6 cellular contexts compared by ENCODE assay signal in the genomic region with DNA sequence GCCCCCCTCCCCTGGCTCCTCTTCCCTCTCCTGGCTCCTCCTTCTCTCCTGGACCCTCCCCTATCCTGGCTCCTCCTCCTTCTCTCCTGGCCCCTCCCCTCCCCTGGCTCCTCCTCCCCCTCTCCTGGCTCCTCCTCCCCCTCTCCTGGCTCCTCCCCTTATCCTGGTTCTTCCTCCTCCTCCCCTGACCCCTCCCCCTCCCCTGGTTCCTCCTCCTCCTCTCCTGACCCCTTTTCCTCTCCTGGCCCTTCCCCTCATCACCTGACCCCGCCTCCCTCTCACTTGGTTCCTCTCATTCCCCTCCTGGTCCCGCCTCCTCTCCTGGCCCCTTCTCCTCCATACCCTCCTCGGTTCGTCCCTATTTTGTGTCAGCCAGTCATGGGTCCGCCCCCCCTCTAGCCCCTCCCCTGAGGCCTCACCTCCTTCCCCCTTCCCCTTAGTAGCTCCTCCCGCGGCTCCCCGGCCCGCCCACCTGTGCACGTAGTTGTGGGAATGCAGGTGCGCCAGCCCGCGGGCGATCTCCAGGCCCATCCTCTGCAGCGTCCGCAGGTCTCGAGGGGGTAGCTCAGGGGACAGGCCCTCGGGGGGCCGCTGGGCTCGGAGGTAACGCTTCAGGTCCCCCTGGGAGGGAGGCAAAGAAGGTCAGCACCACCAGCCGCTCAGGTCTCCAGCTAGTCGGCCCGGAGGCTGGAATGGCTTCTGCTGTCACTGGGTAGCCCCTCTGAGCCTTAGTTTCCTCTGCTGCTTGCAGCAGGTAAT. TPM values are rescaled to one million over a fixed set of nuclear protein-coding genes. Genes with fewer than 3 reads are reported as not detected.
DNase-seq lines count a peak whose midpoint lies in the region; ATAC-seq, FAIRE-seq and TF ChIP-seq lines count a peak whose summit lies in the region.

No MANE protein-coding gene starts in this region.

- 17% methylated on average over 10 of the region's 24 CpGs for WGBS in A549 (ENCODE audit: missing lambda C conversion rate)

- ATAC-seq in A549 (peak; percentile 77 to 84), SK-N-SH treated with all-trans-retinoic acid at 6 μM for 48 hours (peak; percentile 55)

- H3K36me3 Mint-ChIP-seq in dendritic cell treated with granulocyte-macrophage colony-stimulating factor and Interleukin-4, amounts not matched to agents 40 ng/mL and 50 ng/mL, for 4 days (ENCODE audit: low read depth): no peaks in the 10 kb centered on the region

- H3K4me2 ChIP-seq in A549: peak overlapping the region; percentile 89

- CTCF ChIA-PET in A549 (lab: Yijun Ruan, JAX): interaction anchor here (0.5 to 9.6 kb wide), 5 partner anchors 11 to 637 kb away, joined by 3 to 618 read pairs (median 52); no protein-coding TSS in a partner anchor

- intact Hi-C loops in dendritic cell treated with granulocyte-macrophage colony-stimulating factor and Interleukin-4, amounts not matched to agents 40 ng/mL and 50 ng/mL, for 4 days (cut with micrococcal nuclease): no loop called here

- no peak for TF ChIP-seq EP300 in A549 (IDR thresholded peaks at IDR 0.05)
- TF ChIP-seq EP300 in Ishikawa (IDR thresholded peaks at IDR 0.05; ENCODE audit: borderline replicate concordance): no peak

- H3K27ac ChIP-seq in A549: peak overlapping the region; percentile 72 to 85

- DNase-seq in A549 (ENCODE audit: low read depth in 1 of 2, low spot score in 1 of 2): peak; percentile 88 to 99
- peak; percentile 36 for DNase-seq in retinal pigment epithelial cell (ENCODE audit: low read depth)
- no peak for DNase-seq in AG20443 (ENCODE audit: low spot score)

- POLR2A ChIA-PET in A549 (lab: Yijun Ruan, JAX): interaction anchor here (0.6 to 1.2 kb wide), 7 partner anchors 9 to 117 kb away, joined by 3 to 11 read pairs (median 5); a partner anchor contains a TSS

- peak overlapping the region; percentile 52 for H3K27ac Mint-ChIP-seq in dendritic cell treated with granulocyte-macrophage colony-stimulating factor and Interleukin-4, amounts not matched to agents 40 ng/mL and 50 ng/mL, for 4 days

- H3K9me3 ChIP-seq in A549: no peaks in the 10 kb centered on the region

- TF ChIP-seq CTCF in A549 (IDR thresholded peaks at IDR 0.05) (no peak), retinal pigment epithelial cell (conservative IDR thresholded peaks at IDR 0.05; ENCODE audit: low read depth, low read length) (no peak)

- H3K4me1 Mint-ChIP-seq in dendritic cell treated with granulocyte-macrophage colony-stimulating factor and Interleukin-4, amounts not matched to agents 40 ng/mL and 50 ng/mL, for 4 days (ENCODE audit: low read depth): peaks cover 29% of the 10 kb centered on the region

- no peak for FAIRE-seq in A549 (lab: Jason Lieb, UNC)

- peak overlapping the region; percentile 52 for H3K4me3 Mint-ChIP-seq in dendritic cell treated with granulocyte-macrophage colony-stimulating factor and Interleukin-4, amounts not matched to agents 40 ng/mL and 50 ng/mL, for 4 days

- TF ChIP-seq RAD21 in A549 (conservative IDR thresholded peaks at IDR 0.05 in 1 of 2, IDR thresholded peaks at IDR 0.05 in 1 of 2): no peak
- no peak for TF ChIP-seq RAD21 in Ishikawa (IDR thresholded peaks at IDR 0.05; ENCODE audit: low read depth)

- peaks cover 20% of the 10 kb centered on the region for H3K4me1 ChIP-seq in A549

- H3K27me3 Mint-ChIP-seq in dendritic cell treated with granulocyte-macrophage colony-stimulating factor and Interleukin-4, amounts not matched to agents 40 ng/mL and 50 ng/mL, for 4 days: peaks cover 46% of the 10 kb centered on the region

- peak overlapping the region; percentile 45 for H3K4me3 ChIP-seq in A549
- peak overlapping the region; percentile 20 for H3K4me3 ChIP-seq in retinal pigment epithelial cell (ENCODE audit: low read length)

- no peaks in the 10 kb centered on the region for H3K9me3 Mint-ChIP-seq in dendritic cell treated with granulocyte-macrophage colony-stimulating factor and Interleukin-4, amounts not matched to agents 40 ng/mL and 50 ng/mL, for 4 days

- peak; percentile 8; the same call in 1 of the 2 replicates for TF ChIP-seq POLR2A in A549 (IDR thresholded peaks at IDR 0.05; ENCODE audit: low read length)

TF ChIP-seq in A549, 52 proteins besides CTCF, POLR2A, EP300 and RAD21 (continues in another document):
- no peak for TF ChIP-seq CEBPB (IDR thresholded peaks at IDR 0.05)
- TF ChIP-seq CBX2 (IDR thresholded peaks at IDR 0.05; ENCODE audit: borderline replicate concordance, low read depth): no peak
- no peak for TF ChIP-seq GATA3 (IDR thresholded peaks at IDR 0.05; ENCODE audit: borderline replicate concordance)
- TF ChIP-seq PHF8 (IDR thresholded peaks at IDR 0.05; ENCODE audit: borderline replicate concordance, low read depth): no peak
- no peak for TF ChIP-seq MAFK (IDR thresholded peaks at IDR 0.05; ENCODE audit: partially characterized antibody)
- TF ChIP-seq, protein P1, sequence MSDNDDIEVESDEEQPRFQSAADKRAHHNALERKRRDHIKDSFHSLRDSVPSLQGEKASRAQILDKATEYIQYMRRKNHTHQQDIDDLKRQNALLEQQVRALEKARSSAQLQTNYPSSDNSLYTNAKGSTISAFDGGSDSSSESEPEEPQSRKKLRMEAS (IDR thresholded peaks at IDR 0.05): no peak
- TF ChIP-seq JUNB (IDR thresholded peaks at IDR 0.05): no peak
- no peak for TF ChIP-seq SREBF2 (IDR thresholded peaks at IDR 0.05)
- TF ChIP-seq EHF (CRISPR knock-in tag; IDR thresholded peaks at IDR 0.05): no peak

TF ChIP-seq in Ishikawa, 13 proteins besides CTCF, POLR2A, EP300 and RAD21 (continues in another document):
- TF ChIP-seq ZBTB7A (IDR thresholded peaks at IDR 0.05; ENCODE audit: low read depth): peak; percentile 44; the same call in 1 of the 2 replicates
- TF ChIP-seq FOXM1 (IDR thresholded peaks at IDR 0.05; ENCODE audit: borderline replicate concordance, low read depth): no peak
- TF ChIP-seq TAF1 (IDR thresholded peaks at IDR 0.05; ENCODE audit: low read depth): no peak
- no peak for TF ChIP-seq CEBPB (IDR thresholded peaks at IDR 0.05)
- TF ChIP-seq TCF12 (IDR thresholded peaks at IDR 0.05; ENCODE audit: low read depth): no peak
- TF ChIP-seq, protein P2, sequence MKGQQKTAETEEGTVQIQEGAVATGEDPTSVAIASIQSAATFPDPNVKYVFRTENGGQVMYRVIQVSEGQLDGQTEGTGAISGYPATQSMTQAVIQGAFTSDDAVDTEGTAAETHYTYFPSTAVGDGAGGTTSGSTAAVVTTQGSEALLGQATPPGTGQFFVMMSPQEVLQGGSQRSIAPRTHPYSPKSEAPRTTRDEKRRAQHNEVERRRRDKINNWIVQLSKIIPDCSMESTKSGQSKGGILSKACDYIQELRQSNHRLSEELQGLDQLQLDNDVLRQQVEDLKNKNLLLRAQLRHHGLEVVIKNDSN (IDR thresholded peaks at IDR 0.05): no peak

TF ChIP-seq in SK-N-SH treated with all-trans-retinoic acid at 6 μM for 48 hours, 23 proteins besides CTCF, POLR2A, EP300 and RAD21:
- TF ChIP-seq ESRRG (CRISPR knock-in tag; IDR thresholded peaks at IDR 0.05): no peak
TF ChIP-seq in SK-N-SH treated with all-trans-retinoic acid at 6 μM for 48 hours: peak in this region for 0.

RNA-seq across cellular contexts. Expression of a gene that starts 9.5 kb away (rescaled TPM):
- polyA plus RNA-seq in A549 (2011; rRNA removed): 0.62 and 0.95 TPM in 2 replicates
- polyA plus RNA-seq in A549 (2012; cell fraction: cytosol; rRNA removed): 2.6 and 3.8 TPM in 2 replicates
- 9.6 and 11.7 TPM in 2 replicates for polyA plus RNA-seq in A549 (2012; cell fraction: nucleus; rRNA removed)
- polyA plus RNA-seq in A549 (2017; fragmentation: RNase III; extraction: RNeasy Plus Mini Kit Qiagen cat#74134 plus additional on column Dnase treatment): 4.6 to 6.1 TPM (median 5.6 TPM) in 3 replicates
- 0.45 and 0.54 TPM in 2 replicates for polyA minus RNA-seq in A549 (2011; rRNA and poly(A)+ RNA removed)

RNA-seq across cellular contexts. Expression of a gene that starts 33.0 kb away (rescaled TPM):
- polyA plus RNA-seq in A549 (2011; rRNA removed): 33.4 and 36.9 TPM in 2 replicates
- polyA plus RNA-seq in A549 (2012; cell fraction: cytosol; rRNA removed): 48.4 and 61.1 TPM in 2 replicates
- 158 and 205 TPM in 2 replicates for polyA plus RNA-seq in A549 (2012; cell fraction: nucleus; rRNA removed)
- 42.3 to 55.4 TPM (median 50.5 TPM) in 3 replicates for polyA plus RNA-seq in A549 (2017; fragmentation: RNase III; extraction: RNeasy Plus Mini Kit Qiagen cat#74134 plus additional on column Dnase treatment)
- polyA minus RNA-seq in A549 (2011; rRNA and poly(A)+ RNA removed): 49.4 and 52.6 TPM in 2 replicates

RNA-seq across cellular contexts. Expression of a gene that starts 46.8 kb away (rescaled TPM):
- polyA plus RNA-seq in A549 (2011; rRNA removed) (1.9 and 2.2 TPM in 2 replicates), A549 (2017; fragmentation: RNase III; extraction: RNeasy Plus Mini Kit Qiagen cat#74134 plus additional on column Dnase treatment) (1.3 to 1.4 TPM (median 1.3 TPM) in 3 replicates)
- polyA plus RNA-seq in A549 (2012; cell fraction: cytosol; rRNA removed): 1.5 and 1.9 TPM in 2 replicates
- 12.5 and 14.5 TPM in 2 replicates for polyA plus RNA-seq in A549 (2012; cell fraction: nucleus; rRNA removed)
- 1.9 and 2.4 TPM in 2 replicates for polyA minus RNA-seq in A549 (2011; rRNA and poly(A)+ RNA removed)

RNA-seq across cellular contexts. Expression of a gene that starts 49.8 kb away (rescaled TPM):
- 22.2 and 22.4 TPM in 2 replicates for polyA plus RNA-seq in A549 (2011; rRNA removed)
- polyA plus RNA-seq in A549 (2012; cell fraction: cytosol; rRNA removed): 31.5 and 41.0 TPM in 2 replicates
- polyA plus RNA-seq in A549 (2012; cell fraction: nucleus; rRNA removed): 23.6 and 29.0 TPM in 2 replicates
- polyA plus RNA-seq in A549 (2017; fragmentation: RNase III; extraction: RNeasy Plus Mini Kit Qiagen cat#74134 plus additional on column Dnase treatment): 30.1 to 36.5 TPM (median 34.3 TPM) in 3 replicates
- polyA minus RNA-seq in A549 (2011; rRNA and poly(A)+ RNA removed): 26.5 and 28.7 TPM in 2 replicates

RNA-seq across cellular contexts. Expression of a gene that starts 56.4 kb away (rescaled TPM):
- 40.0 and 48.1 TPM in 2 replicates for polyA plus RNA-seq in A549 (2011; rRNA removed)
- 64.4 and 73.9 TPM in 2 replicates for polyA plus RNA-seq in A549 (2012; cell fraction: cytosol; rRNA removed)
- 93.3 and 105 TPM in 2 replicates for polyA plus RNA-seq in A549 (2012; cell fraction: nucleus; rRNA removed)
- polyA plus RNA-seq in A549 (2017; fragmentation: RNase III; extraction: RNeasy Plus Mini Kit Qiagen cat#74134 plus additional on column Dnase treatment): 82.1 to 87.0 TPM (median 84.2 TPM) in 3 replicates
- 28.1 and 30.0 TPM in 2 replicates for polyA minus RNA-seq in A549 (2011; rRNA and poly(A)+ RNA removed)
